8 cellular contexts compared by ENCODE assay signal in the genomic region with DNA sequence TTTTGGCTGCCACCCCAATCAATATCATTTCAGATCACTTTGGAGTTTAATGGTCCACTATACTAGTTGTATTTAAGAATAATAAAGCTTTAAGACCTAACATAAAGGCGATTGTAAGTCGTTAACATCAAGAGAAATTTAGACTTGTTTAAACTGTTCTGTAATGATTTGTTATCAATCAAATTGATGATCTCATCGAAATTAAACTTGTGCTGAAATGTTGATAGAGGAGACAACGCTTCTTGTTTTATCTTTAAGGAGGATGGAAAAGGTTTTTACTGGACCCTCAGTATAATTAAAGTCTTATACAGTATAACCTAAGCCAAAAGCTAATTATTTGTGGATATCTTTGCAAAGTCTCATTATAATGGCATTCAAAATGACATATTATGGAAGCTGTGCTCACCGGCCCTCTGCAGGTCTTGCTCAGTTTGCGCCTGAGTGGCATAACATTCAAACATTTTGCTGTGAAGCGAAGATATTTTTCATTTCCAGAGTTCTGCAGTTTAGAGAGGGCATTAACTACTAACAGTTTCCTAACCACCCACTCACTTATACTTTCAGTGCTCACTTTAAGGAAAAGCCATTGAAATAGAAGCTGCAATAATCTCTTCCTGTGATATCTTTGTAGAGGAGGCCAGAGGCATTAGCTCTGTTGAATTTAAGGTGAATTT. TPM values are rescaled to one million over a fixed set of nuclear protein-coding genes. Genes with fewer than 3 reads are reported as not detected.
DNase-seq lines count a peak whose midpoint lies in the region; ATAC-seq, FAIRE-seq and TF ChIP-seq lines count a peak whose summit lies in the region.

No MANE protein-coding gene starts in this region.

- no peak overlapping the region for H3K23ac ChIP-seq in mesendoderm (ENCODE audit: low read length)

- TF ChIP-seq POLR2A in NB4 (IDR thresholded peaks at IDR 0.05; ENCODE audit: extremely low read depth, insufficient read length): no peak

- POLR2A ChIA-PET in activated CD4-positive, alpha-beta T cell treated with anti-CD3 and anti-CD28 coated beads for 36 hours (lab: Charles Lee): interaction anchor here (0.5 to 1.7 kb wide), 5 partner anchors 9 to 131 kb away, joined by 3 to 5 read pairs (median 4); partner anchors contain the start of gene AFTPH

- H3K4me2 ChIP-seq in astrocyte (ENCODE audit: low read length) (peak overlapping the region; percentile 85), mesendoderm (ENCODE audit: low read length) (peak overlapping the region; percentile 87)

- H3K27me3 Mint-ChIP-seq in activated CD4-positive, alpha-beta T cell treated with anti-CD3 and anti-CD28 coated beads for 36 hours: no peaks in the 10 kb centered on the region
- no peaks in the 10 kb centered on the region for H3K27me3 Mint-ChIP-seq in astrocyte (ENCODE audit: low read depth, unreplicated experiment)

- no peak overlapping the region for H2BK120ac ChIP-seq in mesendoderm (ENCODE audit: low read depth, low read length)

- H3K27ac Mint-ChIP-seq in activated CD4-positive, alpha-beta T cell treated with anti-CD3 and anti-CD28 coated beads for 36 hours: peak overlapping the region; percentile 78
- peak overlapping the region; percentile 96 for H3K27ac Mint-ChIP-seq in astrocyte (ENCODE audit: unreplicated experiment)

- H4K8ac ChIP-seq in mesendoderm (ENCODE audit: low read depth, low read length): no peak overlapping the region

- peak; percentile 38 for ATAC-seq in activated CD4-positive, alpha-beta T cell treated with anti-CD3 and anti-CD28 coated beads for 36 hours
- ATAC-seq in aorta (ENCODE audit: low FRiP score) (no peak), HG03460 (IDR thresholded peaks at IDR 0.05; ENCODE audit: unreplicated experiment) (no peak)

- H3K4me1 Mint-ChIP-seq in activated CD4-positive, alpha-beta T cell treated with anti-CD3 and anti-CD28 coated beads for 36 hours: peaks cover 77% of the 10 kb centered on the region
- H3K4me1 Mint-ChIP-seq in astrocyte (ENCODE audit: low read depth, unreplicated experiment): peaks cover 30% of the 10 kb centered on the region

- no peaks in the 10 kb centered on the region for H3K9me3 ChIP-seq in astrocyte (ENCODE audit: insufficient read depth, low read depth, low read length)
- no peaks in the 10 kb centered on the region for H3K9me3 ChIP-seq in aorta (ENCODE audit: control insufficient read depth, low read length)

- H3K79me1 ChIP-seq in mesendoderm (ENCODE audit: low read length): peaks cover 6% of the 10 kb centered on the region

- H4K20me1 ChIP-seq in astrocyte (ENCODE audit: insufficient read depth, low read length): peaks cover 26% of the 10 kb centered on the region

- no peak overlapping the region for H2BK5ac ChIP-seq in mesendoderm (ENCODE audit: low read length)

- no CpG with 5 or more reads among the region's 7 CpGs for WGBS in mesendoderm (ENCODE audit: extremely low coverage, insufficient coverage, low lambda C conversion rate)
- WGBS in aorta, 2 donors: 58 to 59% methylated on average over 7 of the region's 7 CpGs

- no peaks in the 10 kb centered on the region for H3K36me3 ChIP-seq in astrocyte (ENCODE audit: insufficient read depth, low read length)
- no peaks in the 10 kb centered on the region for H3K36me3 ChIP-seq in mesendoderm (ENCODE audit: control insufficient read depth, insufficient read depth, low read length)
- no peaks in the 10 kb centered on the region for H3K36me3 ChIP-seq in aorta (ENCODE audit: control insufficient read depth in 1 of 2, insufficient read depth in 2 of 2, low read length in 1 of 2)

- H3K27ac ChIP-seq in astrocyte (ENCODE audit: low read depth, low read length): peak overlapping the region; percentile 84
- H3K27ac ChIP-seq in mesendoderm (ENCODE audit: low read depth, low read length): no peak overlapping the region
- no peak overlapping the region for H3K27ac ChIP-seq in aorta (ENCODE audit: low read depth in 1 of 2, low read length in 2 of 2)

- H2AFZ ChIP-seq in astrocyte (ENCODE audit: low read depth, low read length): no peak overlapping the region

- H2AK5ac ChIP-seq in mesendoderm (ENCODE audit: low read length): no peak overlapping the region

- no peak overlapping the region for H3K4ac ChIP-seq in mesendoderm (ENCODE audit: low read depth, low read length)

- H3K36me3 Mint-ChIP-seq in activated CD4-positive, alpha-beta T cell treated with anti-CD3 and anti-CD28 coated beads for 36 hours (ENCODE audit: low read depth): peaks cover 3% of the 10 kb centered on the region
- peaks cover 3% of the 10 kb centered on the region for H3K36me3 Mint-ChIP-seq in astrocyte (ENCODE audit: low read depth, unreplicated experiment)

- peak overlapping the region; percentile 75 for H3K18ac ChIP-seq in mesendoderm (ENCODE audit: low read length)

- CTCF ChIA-PET in activated CD4-positive, alpha-beta T cell treated with anti-CD3 and anti-CD28 coated beads for 36 hours (lab: Charles Lee): interaction anchor here (0.5 to 5.9 kb wide), 16 partner anchors 9 to 176 kb away, joined by 3 to 50 read pairs (median 6); partner anchors contain the start of gene AFTPH

- H3K9me3 Mint-ChIP-seq in activated CD4-positive, alpha-beta T cell treated with anti-CD3 and anti-CD28 coated beads for 36 hours (ENCODE audit: low read depth): no peaks in the 10 kb centered on the region
- peaks cover 3% of the 10 kb centered on the region for H3K9me3 Mint-ChIP-seq in astrocyte (ENCODE audit: unreplicated experiment)

- H3K27me3 ChIP-seq in astrocyte (ENCODE audit: insufficient read depth, low read length): no peaks in the 10 kb centered on the region
- no peaks in the 10 kb centered on the region for H3K27me3 ChIP-seq in mesendoderm (ENCODE audit: insufficient read depth, low read length, poor library complexity)
- H3K27me3 ChIP-seq in aorta (ENCODE audit: control insufficient read depth in 1 of 2, insufficient read depth in 2 of 2, low read length in 1 of 2): no peaks in the 10 kb centered on the region

- H3K9ac ChIP-seq in astrocyte (ENCODE audit: low read length) (peak overlapping the region; percentile 83), mesendoderm (ENCODE audit: low read length) (peak overlapping the region; percentile 82)

- no peak overlapping the region for H4K5ac ChIP-seq in mesendoderm (ENCODE audit: low read length)

- FAIRE-seq in astrocyte (lab: Jason Lieb, UNC): no peak

- DNase-seq in activated CD4-positive, alpha-beta T cell treated with anti-CD3 and anti-CD28 coated beads for 36 hours: peak; percentile 76
- DNase-seq in activated CD4-positive, alpha-beta T cell treated with anti-CD3 and anti-CD28 coated beads for 1 hour: no peak
- DNase-seq in NB4 (ENCODE audit: low read depth) (peak; percentile 65), astrocyte (ENCODE audit: low read depth) (no peak), mesendoderm (no peak), aorta (no peak), NCI-H1105 treated with DMSO at 0.1 percent for 48 hours (lab: John Stamatoyannopoulos, UW) (no peak)

- intact Hi-C loops in activated CD4-positive, alpha-beta T cell treated with anti-CD3 and anti-CD28 coated beads for 36 hours (cut with DNase I, micrococcal nuclease): loop anchor here (1.0 to 5.0 kb wide), 8 partner anchors 21 to 513 kb away; partner anchors contain the start of genes CEP68 (in 1 of the 2) and PELI1 (in 1 of the 2)
- intact Hi-C loops in aorta (cut with DNase I): loop anchor here (5.0 to 10.0 kb wide), 3 partner anchors 97 to 130 kb away; partner anchors contain the start of gene AFTPH (in 1 of the 2)

- H2BK15ac ChIP-seq in mesendoderm (replicated peaks; ENCODE audit: low read depth): no peak overlapping the region

- TF ChIP-seq CTCF in NB4 (IDR thresholded peaks at IDR 0.05; ENCODE audit: low read depth, low read length) (peak; percentile 33), astrocyte (IDR thresholded peaks at IDR 0.05; ENCODE audit: insufficient read depth, low read depth, low read length) (peak; percentile 39)

- peaks cover 30% of the 10 kb centered on the region for H3K79me2 ChIP-seq in astrocyte (ENCODE audit: insufficient read depth, low read length)
- H3K79me2 ChIP-seq in mesendoderm (ENCODE audit: control insufficient read depth, insufficient read depth, low read length): peaks cover 17% of the 10 kb centered on the region

- peaks cover 22% of the 10 kb centered on the region for H3K4me1 ChIP-seq in astrocyte (ENCODE audit: insufficient read depth, low read length)
- peaks cover 4% of the 10 kb centered on the region for H3K4me1 ChIP-seq in mesendoderm (ENCODE audit: control insufficient read depth, low read depth, low read length)
- no peaks in the 10 kb centered on the region for H3K4me1 ChIP-seq in aorta (ENCODE audit: control insufficient read depth in 1 of 2, insufficient read depth in 2 of 2, low read length in 2 of 2)

- H3K4me3 ChIP-seq in NB4 (ENCODE audit: low read depth, low read length) (peak overlapping the region; percentile 51), astrocyte (ENCODE audit: insufficient read depth, low read depth, low read length) (peak overlapping the region; percentile 61), mesendoderm (ENCODE audit: low read length) (no peak overlapping the region), aorta (ENCODE audit: low read length in 2 of 2) (peak overlapping the region; percentile 79 to 86)

- peak overlapping the region; percentile 92 for H3K56ac ChIP-seq in mesendoderm (ENCODE audit: low read length)

- H3K4me3 Mint-ChIP-seq in activated CD4-positive, alpha-beta T cell treated with anti-CD3 and anti-CD28 coated beads for 36 hours: peak overlapping the region; percentile 85
- peak overlapping the region; percentile 81 for H3K4me3 Mint-ChIP-seq in astrocyte (ENCODE audit: unreplicated experiment)

RNA-seq across cellular contexts. Expression of gene SERTAD2, which starts 1.4 kb away (rescaled TPM):
- 10 to 100 TPM; 14.5 to 14.9 TPM for total RNA-seq in activated CD4-positive, alpha-beta T cell treated with anti-CD3 and anti-CD28 coated beads for 36 hours
- total RNA-seq in astrocyte (39.9 and 42.2 TPM in 2 replicates), aorta (10 to 100 TPM; 23.5 to 27.4 TPM)
- 9.4 TPM for polyA plus RNA-seq in mesendoderm (2013, experiment 1 of 2)
- polyA plus RNA-seq in mesendoderm (2013, experiment 2 of 2): 9.0 TPM
- polyA plus RNA-seq in aorta: 10 to 100 TPM in 1 of 2 donors, 1 to 10 TPM in 1; 4.6 to 17.7 TPM

Comparison
In these comparisons a context has a peak if more than half of its experiments do, and no peak if none do; other contexts are left out.
1. DNase-seq: peak in activated CD4-positive, alpha-beta T cell treated with anti-CD3 and anti-CD28 coated beads for 36 hours (single experiment) and NB4 (single experiment); none in activated CD4-positive, alpha-beta T cell treated with anti-CD3 and anti-CD28 coated beads for 1 hour (single experiment), astrocyte (single experiment), mesendoderm (single experiment), aorta (0 of 2) and NCI-H1105 treated with DMSO at 0.1 percent for 48 hours (single experiment).